In the genomic region with DNA sequence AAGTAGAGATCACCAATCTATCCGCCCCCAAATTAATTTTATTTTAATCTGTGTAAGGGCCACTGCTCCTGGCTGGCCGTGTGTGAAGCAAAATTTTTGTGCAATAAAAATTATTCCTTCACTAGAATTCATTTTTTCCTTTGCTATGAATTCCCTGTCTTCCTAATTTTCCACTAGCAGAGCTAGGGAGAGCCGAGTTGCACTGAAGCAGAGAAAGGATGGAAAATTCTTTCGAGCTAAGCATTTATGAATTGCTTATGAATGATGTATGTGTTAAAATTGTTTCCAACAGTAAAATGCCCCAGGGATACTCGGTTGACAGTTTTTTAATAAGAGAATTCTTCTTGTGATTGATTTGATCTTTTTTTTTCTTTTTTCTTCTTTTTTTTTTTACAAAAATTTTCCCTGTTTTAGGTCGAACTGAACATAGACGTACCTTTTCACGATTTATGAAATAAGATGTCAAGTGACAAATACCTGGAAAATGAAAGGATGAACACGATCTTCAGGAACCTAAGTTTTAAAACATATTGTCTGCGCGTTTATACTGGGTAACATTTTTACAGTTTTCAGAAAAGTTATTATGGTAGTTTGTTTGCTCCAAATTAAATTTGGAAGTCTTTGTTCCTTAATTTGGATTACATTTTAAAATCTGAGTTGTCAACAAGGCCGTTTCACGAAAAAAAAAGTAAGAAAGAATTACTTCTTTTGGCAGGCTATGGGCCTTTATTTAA, we compare ENCODE assay signal across 10 cellular contexts.
DNase-seq lines count a peak whose midpoint lies in the region; ATAC-seq and TF ChIP-seq lines count a peak whose summit lies in the region.
"Had no signal": no experiment of that assay in that cellular context is flagged by ENCODE, and none has a peak within 500 bp of the region (broad histone marks: within the 10 kb centered on the region; RNA-seq: fewer than 3 reads in every experiment).

No MANE protein-coding gene starts in this region.

- H3K9me3 ChIP-seq in neuron (ENCODE audit: low read length) (peaks cover 4% of the 10 kb centered on the region), colonic mucosa (no peaks in the 10 kb centered on the region)
- H3K9me3 ChIP-seq: ovary had no signal

- H3K4me3 ChIP-seq in astrocyte of the spinal cord (ENCODE audit: low read depth, low read length) = no peak overlapping the region
- peak overlapping the region; percentile 10 for H3K4me3 ChIP-seq in neuron (ENCODE audit: low read length)
- no peak overlapping the region for H3K4me3 ChIP-seq in colonic mucosa
- H3K4me3 ChIP-seq: body of pancreas, ovary had no signal

- peak; percentile 75 for DNase-seq in NCI-H2227 treated with DMSO at 0.1 percent for 48 hours (lab: John Stamatoyannopoulos, UW)
- DNase-seq in NCI-H2227 (lab: John Stamatoyannopoulos, UW; ENCODE audit: unreplicated experiment) = no peak
- DNase-seq in NCI-H1694 treated with DMSO at 0.1 percent for 48 hours (lab: John Stamatoyannopoulos, UW) = peak; percentile 54
- peak; percentile 25 for DNase-seq in astrocyte of the spinal cord (ENCODE audit: low read depth, low spot score)
- no peak for DNase-seq in colonic mucosa
- no peak for DNase-seq in NCI-H2171 (lab: John Stamatoyannopoulos, UW)

- H3K27me3 ChIP-seq in neuron (ENCODE audit: insufficient read depth, low read length) (peaks cover 63% of the 10 kb centered on the region), colonic mucosa (peaks cover 72% of the 10 kb centered on the region)

- intact Hi-C loops in colonic mucosa (cut with DNase I) = no loop called here

- H3K4me1 ChIP-seq in neuron (ENCODE audit: insufficient read depth, low read length) (peaks cover 14% of the 10 kb centered on the region), colonic mucosa (no peaks in the 10 kb centered on the region)
- H3K4me1 ChIP-seq: body of pancreas had no signal

- in situ Hi-C loops in astrocyte of the spinal cord (cut with HindIII; ENCODE audit: low sequenced_read_pairs) = no loop called here

- TF ChIP-seq CTCF in astrocyte of the spinal cord (IDR thresholded peaks at IDR 0.05; ENCODE audit: low read depth, low read length) = no peak
- TF ChIP-seq CTCF in colonic mucosa (IDR thresholded peaks at IDR 0.05) = no peak

- no peak overlapping the region for H3K27ac ChIP-seq in colonic mucosa
- H3K27ac ChIP-seq: body of pancreas, ovary had no signal

- H3K9ac ChIP-seq in colonic mucosa (ENCODE audit: low read depth in 2 of 2, low read length in 2 of 2) = no peak overlapping the region

- H3K36me3 ChIP-seq in neuron (ENCODE audit: insufficient read depth, low read length) = no peaks in the 10 kb centered on the region
- no peaks in the 10 kb centered on the region for H3K36me3 ChIP-seq in colonic mucosa
- H3K36me3 ChIP-seq: ovary had no signal

- ATAC-seq in GM19328 (IDR thresholded peaks at IDR 0.05; ENCODE audit: unreplicated experiment) = no peak

- H2AFZ ChIP-seq in neuron (ENCODE audit: low read depth, low read length) = no peak overlapping the region

Comparison
In these comparisons a context has a peak if more than half of its experiments do, and no peak if none do; other contexts are left out.
1. DNase-seq: peak in NCI-H2227 treated with DMSO at 0.1 percent for 48 hours (single experiment), NCI-H1694 treated with DMSO at 0.1 percent for 48 hours (single experiment) and astrocyte of the spinal cord (single experiment); none in NCI-H2227 (single experiment), colonic mucosa (single experiment) and NCI-H2171 (single experiment).